ENCODE assay signal across 1 cellular context in the genomic region with DNA sequence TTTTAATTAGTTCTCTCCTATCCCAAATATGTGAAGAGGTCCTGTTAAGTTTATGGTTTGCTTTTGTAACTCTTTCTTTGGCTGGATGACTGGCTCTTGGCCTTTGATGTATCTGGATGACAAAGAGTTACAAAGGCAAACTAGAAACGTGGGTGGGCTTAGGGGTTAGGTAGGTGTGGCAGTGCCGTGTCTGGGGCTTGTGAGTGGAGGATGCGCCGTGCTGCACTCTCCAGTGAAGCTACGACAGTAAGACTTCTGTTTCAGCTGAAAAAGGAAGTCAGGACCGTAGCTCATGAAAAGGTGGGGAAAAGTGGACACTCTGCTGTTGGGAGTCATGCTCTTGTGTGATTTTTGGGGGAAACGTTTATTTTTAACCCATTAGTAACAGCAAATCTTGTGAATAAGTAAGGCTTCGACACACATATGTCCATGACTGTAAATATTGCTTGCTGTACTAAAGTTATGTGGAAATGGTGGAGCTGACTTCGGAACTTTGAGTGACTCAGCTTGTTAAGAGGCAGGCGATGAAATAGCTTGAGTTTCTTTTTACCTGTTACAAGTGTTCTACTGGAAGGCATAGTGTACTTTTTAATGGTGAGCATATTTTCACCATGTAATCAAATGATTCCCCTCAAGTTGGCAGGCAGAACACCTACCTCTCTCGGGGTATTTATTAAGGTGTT.
A peak's percentile ranks its signal among the peaks of the same experiment; 100 is the strongest.
TF ChIP-seq lines count a peak whose summit lies in the region.

No MANE protein-coding gene starts in this region.

TF ChIP-seq in GM12878, 131 proteins besides CTCF, POLR2A, EP300 and RAD21 (continued from another document and continues in another):
- TF ChIP-seq RBBP5 (conservative IDR thresholded peaks at IDR 0.05) (no peak), ZNF24 (IDR thresholded peaks at IDR 0.05) (no peak), TAF1 (IDR thresholded peaks at IDR 0.05; ENCODE audit: borderline replicate concordance, low read depth, low read length) (no peak), PML (IDR thresholded peaks at IDR 0.05; ENCODE audit: low read length) (no peak), KLF5 (IDR thresholded peaks at IDR 0.05; ENCODE audit: partially characterized antibody) (peak; percentile 58), HDAC2 (IDR thresholded peaks at IDR 0.05) (no peak), SIX5 (IDR thresholded peaks at IDR 0.05; ENCODE audit: low read depth, low read length, severe bottlenecking) (no peak), BRCA1 (IDR thresholded peaks at IDR 0.05; ENCODE audit: low read depth, low read length) (no peak), NFYA (IDR thresholded peaks at IDR 0.05; ENCODE audit: borderline replicate concordance, low read depth, low read length) (no peak), SREBF1 (IDR thresholded peaks at IDR 0.05; ENCODE audit: low read length) (no peak), POLR2AphosphoS2 (IDR thresholded peaks at IDR 0.05; ENCODE audit: low read depth, low read length) (no peak), CHD2 (IDR thresholded peaks at IDR 0.05; ENCODE audit: borderline replicate concordance, low read depth, low read length) (no peak), ATF7 (IDR thresholded peaks at IDR 0.05; ENCODE audit: low read depth) (0 out of 2 replicates have a peak, but pooled peaks have one; percentile 22), STAT1 (conservative IDR thresholded peaks at IDR 0.05) (no peak), TCF7 (IDR thresholded peaks at IDR 0.05; ENCODE audit: borderline replicate concordance) (no peak), DPF2 (IDR thresholded peaks at IDR 0.05) (0 out of 2 replicates have a peak, but pooled peaks have one; percentile 17), SIN3A (IDR thresholded peaks at IDR 0.05; ENCODE audit: low read depth, low read length) (no peak), HDGF (IDR thresholded peaks at IDR 0.05) (0 out of 2 replicates have a peak, but pooled peaks have one; percentile 46), LARP7 (IDR thresholded peaks at IDR 0.05) (peak; percentile 41; the same call in 1 of the 2 replicates), SP1 (IDR thresholded peaks at IDR 0.05; ENCODE audit: low read depth, low read length) (no peak), RUNX3 (IDR thresholded peaks at IDR 0.05; ENCODE audit: low read length) (no peak), CBX5 (IDR thresholded peaks at IDR 0.05; ENCODE audit: low read depth) (no peak), FOXM1 (IDR thresholded peaks at IDR 0.05; ENCODE audit: low read depth, low read length) (no peak), NRF1 (conservative IDR thresholded peaks at IDR 0.05; ENCODE audit: low read depth, low read length) (no peak), CHD1 (IDR thresholded peaks at IDR 0.05; ENCODE audit: low read depth, low read length) (no peak), YBX1 (IDR thresholded peaks at IDR 0.05) (no peak), ZNF622 (IDR thresholded peaks at IDR 0.05) (no peak), SRF (IDR thresholded peaks at IDR 0.05; ENCODE audit: low read depth in 2 of 2, low read length in 2 of 2) (no peak)
- TF ChIP-seq, protein P1, sequence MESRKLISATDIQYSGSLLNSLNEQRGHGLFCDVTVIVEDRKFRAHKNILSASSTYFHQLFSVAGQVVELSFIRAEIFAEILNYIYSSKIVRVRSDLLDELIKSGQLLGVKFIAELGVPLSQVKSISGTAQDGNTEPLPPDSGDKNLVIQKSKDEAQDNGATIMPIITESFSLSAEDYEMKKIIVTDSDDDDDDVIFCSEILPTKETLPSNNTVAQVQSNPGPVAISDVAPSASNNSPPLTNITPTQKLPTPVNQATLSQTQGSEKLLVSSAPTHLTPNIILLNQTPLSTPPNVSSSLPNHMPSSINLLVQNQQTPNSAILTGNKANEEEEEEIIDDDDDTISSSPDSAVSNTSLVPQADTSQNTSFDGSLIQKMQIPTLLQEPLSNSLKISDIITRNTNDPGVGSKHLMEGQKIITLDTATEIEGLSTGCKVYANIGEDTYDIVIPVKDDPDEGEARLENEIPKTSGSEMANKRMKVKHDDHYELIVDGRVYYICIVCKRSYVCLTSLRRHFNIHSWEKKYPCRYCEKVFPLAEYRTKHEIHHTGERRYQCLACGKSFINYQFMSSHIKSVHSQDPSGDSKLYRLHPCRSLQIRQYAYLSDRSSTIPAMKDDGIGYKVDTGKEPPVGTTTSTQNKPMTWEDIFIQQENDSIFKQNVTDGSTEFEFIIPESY (IDR thresholded peaks at IDR 0.05) = no peak
- TF ChIP-seq, protein P2, sequence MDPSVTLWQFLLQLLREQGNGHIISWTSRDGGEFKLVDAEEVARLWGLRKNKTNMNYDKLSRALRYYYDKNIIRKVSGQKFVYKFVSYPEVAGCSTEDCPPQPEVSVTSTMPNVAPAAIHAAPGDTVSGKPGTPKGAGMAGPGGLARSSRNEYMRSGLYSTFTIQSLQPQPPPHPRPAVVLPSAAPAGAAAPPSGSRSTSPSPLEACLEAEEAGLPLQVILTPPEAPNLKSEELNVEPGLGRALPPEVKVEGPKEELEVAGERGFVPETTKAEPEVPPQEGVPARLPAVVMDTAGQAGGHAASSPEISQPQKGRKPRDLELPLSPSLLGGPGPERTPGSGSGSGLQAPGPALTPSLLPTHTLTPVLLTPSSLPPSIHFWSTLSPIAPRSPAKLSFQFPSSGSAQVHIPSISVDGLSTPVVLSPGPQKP (IDR thresholded peaks at IDR 0.05; ENCODE audit: low read depth, low read length) = no peak
- TF ChIP-seq, protein P3, sequence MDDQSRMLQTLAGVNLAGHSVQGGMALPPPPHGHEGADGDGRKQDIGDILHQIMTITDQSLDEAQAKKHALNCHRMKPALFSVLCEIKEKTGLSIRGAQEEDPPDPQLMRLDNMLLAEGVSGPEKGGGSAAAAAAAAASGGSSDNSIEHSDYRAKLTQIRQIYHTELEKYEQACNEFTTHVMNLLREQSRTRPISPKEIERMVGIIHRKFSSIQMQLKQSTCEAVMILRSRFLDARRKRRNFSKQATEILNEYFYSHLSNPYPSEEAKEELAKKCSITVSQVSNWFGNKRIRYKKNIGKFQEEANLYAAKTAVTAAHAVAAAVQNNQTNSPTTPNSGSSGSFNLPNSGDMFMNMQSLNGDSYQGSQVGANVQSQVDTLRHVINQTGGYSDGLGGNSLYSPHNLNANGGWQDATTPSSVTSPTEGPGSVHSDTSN (IDR thresholded peaks at IDR 0.05; ENCODE audit: insufficient replicate concordance, low read depth, low read length) = no peak
- TF ChIP-seq, protein P4, sequence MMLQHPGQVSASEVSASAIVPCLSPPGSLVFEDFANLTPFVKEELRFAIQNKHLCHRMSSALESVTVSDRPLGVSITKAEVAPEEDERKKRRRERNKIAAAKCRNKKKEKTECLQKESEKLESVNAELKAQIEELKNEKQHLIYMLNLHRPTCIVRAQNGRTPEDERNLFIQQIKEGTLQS (IDR thresholded peaks at IDR 0.05; ENCODE audit: borderline replicate concordance, extremely low read depth, low read depth, low read length) = no peak
- TF ChIP-seq, protein P5, sequence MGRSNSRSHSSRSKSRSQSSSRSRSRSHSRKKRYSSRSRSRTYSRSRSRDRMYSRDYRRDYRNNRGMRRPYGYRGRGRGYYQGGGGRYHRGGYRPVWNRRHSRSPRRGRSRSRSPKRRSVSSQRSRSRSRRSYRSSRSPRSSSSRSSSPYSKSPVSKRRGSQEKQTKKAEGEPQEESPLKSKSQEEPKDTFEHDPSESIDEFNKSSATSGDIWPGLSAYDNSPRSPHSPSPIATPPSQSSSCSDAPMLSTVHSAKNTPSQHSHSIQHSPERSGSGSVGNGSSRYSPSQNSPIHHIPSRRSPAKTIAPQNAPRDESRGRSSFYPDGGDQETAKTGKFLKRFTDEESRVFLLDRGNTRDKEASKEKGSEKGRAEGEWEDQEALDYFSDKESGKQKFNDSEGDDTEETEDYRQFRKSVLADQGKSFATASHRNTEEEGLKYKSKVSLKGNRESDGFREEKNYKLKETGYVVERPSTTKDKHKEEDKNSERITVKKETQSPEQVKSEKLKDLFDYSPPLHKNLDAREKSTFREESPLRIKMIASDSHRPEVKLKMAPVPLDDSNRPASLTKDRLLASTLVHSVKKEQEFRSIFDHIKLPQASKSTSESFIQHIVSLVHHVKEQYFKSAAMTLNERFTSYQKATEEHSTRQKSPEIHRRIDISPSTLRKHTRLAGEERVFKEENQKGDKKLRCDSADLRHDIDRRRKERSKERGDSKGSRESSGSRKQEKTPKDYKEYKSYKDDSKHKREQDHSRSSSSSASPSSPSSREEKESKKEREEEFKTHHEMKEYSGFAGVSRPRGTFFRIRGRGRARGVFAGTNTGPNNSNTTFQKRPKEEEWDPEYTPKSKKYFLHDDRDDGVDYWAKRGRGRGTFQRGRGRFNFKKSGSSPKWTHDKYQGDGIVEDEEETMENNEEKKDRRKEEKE (IDR thresholded peaks at IDR 0.05) = no peak
- TF ChIP-seq, protein P6, sequence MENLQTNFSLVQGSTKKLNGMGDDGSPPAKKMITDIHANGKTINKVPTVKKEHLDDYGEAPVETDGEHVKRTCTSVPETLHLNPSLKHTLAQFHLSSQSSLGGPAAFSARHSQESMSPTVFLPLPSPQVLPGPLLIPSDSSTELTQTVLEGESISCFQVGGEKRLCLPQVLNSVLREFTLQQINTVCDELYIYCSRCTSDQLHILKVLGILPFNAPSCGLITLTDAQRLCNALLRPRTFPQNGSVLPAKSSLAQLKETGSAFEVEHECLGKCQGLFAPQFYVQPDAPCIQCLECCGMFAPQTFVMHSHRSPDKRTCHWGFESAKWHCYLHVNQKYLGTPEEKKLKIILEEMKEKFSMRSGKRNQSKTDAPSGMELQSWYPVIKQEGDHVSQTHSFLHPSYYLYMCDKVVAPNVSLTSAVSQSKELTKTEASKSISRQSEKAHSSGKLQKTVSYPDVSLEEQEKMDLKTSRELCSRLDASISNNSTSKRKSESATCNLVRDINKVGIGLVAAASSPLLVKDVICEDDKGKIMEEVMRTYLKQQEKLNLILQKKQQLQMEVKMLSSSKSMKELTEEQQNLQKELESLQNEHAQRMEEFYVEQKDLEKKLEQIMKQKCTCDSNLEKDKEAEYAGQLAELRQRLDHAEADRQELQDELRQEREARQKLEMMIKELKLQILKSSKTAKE (IDR thresholded peaks at IDR 0.05; ENCODE audit: low read depth, poor library complexity, severe bottlenecking) = no peak
- TF ChIP-seq, protein P7, sequence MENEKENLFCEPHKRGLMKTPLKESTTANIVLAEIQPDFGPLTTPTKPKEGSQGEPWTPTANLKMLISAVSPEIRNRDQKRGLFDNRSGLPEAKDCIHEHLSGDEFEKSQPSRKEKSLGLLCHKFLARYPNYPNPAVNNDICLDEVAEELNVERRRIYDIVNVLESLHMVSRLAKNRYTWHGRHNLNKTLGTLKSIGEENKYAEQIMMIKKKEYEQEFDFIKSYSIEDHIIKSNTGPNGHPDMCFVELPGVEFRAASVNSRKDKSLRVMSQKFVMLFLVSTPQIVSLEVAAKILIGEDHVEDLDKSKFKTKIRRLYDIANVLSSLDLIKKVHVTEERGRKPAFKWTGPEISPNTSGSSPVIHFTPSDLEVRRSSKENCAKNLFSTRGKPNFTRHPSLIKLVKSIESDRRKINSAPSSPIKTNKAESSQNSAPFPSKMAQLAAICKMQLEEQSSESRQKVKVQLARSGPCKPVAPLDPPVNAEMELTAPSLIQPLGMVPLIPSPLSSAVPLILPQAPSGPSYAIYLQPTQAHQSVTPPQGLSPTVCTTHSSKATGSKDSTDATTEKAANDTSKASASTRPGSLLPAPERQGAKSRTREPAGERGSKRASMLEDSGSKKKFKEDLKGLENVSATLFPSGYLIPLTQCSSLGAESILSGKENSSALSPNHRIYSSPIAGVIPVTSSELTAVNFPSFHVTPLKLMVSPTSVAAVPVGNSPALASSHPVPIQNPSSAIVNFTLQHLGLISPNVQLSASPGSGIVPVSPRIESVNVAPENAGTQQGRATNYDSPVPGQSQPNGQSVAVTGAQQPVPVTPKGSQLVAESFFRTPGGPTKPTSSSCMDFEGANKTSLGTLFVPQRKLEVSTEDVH (IDR thresholded peaks at IDR 0.05; ENCODE audit: low read depth, partially characterized antibody) = no peak
- TF ChIP-seq, protein P8, sequence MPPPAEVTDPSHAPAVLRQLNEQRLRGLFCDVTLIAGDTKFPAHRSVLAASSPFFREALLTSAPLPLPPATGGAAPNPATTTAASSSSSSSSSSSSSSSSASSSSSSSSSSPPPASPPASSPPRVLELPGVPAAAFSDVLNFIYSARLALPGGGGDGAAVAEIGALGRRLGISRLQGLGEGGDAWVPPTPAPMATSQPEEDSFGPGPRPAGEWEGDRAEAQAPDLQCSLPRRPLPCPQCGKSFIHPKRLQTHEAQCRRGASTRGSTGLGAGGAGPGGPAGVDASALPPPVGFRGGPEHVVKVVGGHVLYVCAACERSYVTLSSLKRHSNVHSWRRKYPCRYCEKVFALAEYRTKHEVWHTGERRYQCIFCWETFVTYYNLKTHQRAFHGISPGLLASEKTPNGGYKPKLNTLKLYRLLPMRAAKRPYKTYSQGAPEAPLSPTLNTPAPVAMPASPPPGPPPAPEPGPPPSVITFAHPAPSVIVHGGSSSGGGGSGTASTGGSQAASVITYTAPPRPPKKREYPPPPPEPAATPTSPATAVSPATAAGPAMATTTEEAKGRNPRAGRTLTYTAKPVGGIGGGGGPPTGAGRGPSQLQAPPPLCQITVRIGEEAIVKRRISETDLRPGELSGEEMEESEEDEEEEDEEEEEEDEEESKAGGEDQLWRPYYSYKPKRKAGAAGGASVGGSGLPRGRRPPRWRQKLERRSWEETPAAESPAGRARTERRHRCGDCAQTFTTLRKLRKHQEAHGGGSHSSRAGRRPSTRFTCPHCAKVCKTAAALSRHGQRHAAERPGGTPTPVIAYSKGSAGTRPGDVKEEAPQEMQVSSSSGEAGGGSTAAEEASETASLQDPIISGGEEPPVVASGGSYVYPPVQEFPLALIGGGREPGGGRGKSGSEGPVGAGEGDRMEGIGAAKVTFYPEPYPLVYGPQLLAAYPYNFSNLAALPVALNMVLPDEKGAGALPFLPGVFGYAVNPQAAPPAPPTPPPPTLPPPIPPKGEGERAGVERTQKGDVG (CRISPR knock-in tag; IDR thresholded peaks at IDR 0.05) = no peak
- TF ChIP-seq, protein P9, sequence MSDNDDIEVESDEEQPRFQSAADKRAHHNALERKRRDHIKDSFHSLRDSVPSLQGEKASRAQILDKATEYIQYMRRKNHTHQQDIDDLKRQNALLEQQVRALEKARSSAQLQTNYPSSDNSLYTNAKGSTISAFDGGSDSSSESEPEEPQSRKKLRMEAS (IDR thresholded peaks at IDR 0.05; ENCODE audit: low read depth, low read length) = no peak
